ENCODE assay signal across 8 cellular contexts in the genomic region with DNA sequence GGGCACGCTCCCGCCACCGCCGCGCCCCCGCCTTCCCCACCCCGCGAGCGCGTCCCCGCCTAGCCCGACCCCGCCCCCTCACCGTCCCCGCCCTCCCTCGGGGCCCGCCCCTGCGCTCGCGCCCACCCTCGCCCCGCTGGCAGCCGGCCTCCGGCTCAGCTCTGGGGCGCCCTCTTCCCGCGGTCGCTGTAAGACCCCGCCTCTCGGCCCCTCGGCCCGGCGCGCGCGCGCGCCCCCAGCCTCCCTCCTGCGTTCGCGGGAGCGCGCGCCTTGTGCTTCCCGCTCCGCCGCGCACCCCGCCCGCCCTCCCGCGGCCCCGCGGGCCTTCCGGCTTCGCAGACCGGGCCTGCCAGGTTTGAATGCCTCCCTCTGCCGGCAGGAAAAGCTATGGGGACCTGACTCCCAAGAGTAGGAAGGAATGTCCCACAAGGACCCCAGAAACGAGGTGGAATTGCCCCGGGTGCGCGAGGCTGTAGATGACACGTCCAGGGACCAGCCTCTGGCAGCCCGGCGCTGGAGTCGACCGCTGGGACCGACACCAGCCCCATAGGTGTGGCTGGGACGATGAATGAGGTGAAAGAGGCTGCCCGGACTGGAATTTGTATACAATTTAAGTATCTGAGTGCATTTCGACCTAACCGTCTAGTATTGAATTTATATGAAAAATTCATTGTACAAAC. TPM values are rescaled to one million over a fixed set of nuclear protein-coding genes. Genes with fewer than 3 reads are reported as not detected.
A peak's percentile ranks its signal among the peaks of the same experiment; 100 is the strongest.
DNase-seq lines count a peak whose midpoint lies in the region; ATAC-seq, FAIRE-seq and TF ChIP-seq lines count a peak whose summit lies in the region.

No MANE protein-coding gene starts in this region.

- in situ Hi-C loops in HepG2 (cut with HindIII; ENCODE audit: extremely low pct_ligation_motif_present, low pct_unique_long_range_greater_than_20kb): no loop called here

- peaks cover 5% of the 10 kb centered on the region for H4K20me1 ChIP-seq in HepG2 (ENCODE audit: insufficient read depth, low read length)

- CTCF ChIA-PET in activated CD4-positive, alpha-beta T cell treated with anti-CD3 and anti-CD28 coated beads, Interleukin-2, amount 10 ng/mL, durations not matched to agents 7 days and 5 days (lab: Charles Lee): interaction anchor here (0.6 to 1.5 kb wide), 6 partner anchors 11 to 234 kb away, joined by 3 to 7 read pairs (median 3); no protein-coding TSS in a partner anchor
- CTCF ChIA-PET in HepG2 (lab: Yijun Ruan, JAX; ENCODE audit: low intra/inter-chr PET ratio, low total read pairs): interaction anchor here (1.2 to 1.5 kb wide), 3 partner anchors 28 to 236 kb away, joined by 4 to 6 read pairs (median 4); no protein-coding TSS in a partner anchor

- peak; percentile 90 for DNase-seq in CD14-positive monocyte (ENCODE audit: low spot score)
- DNase-seq in NCI-H526 treated with DMSO at 0.1 percent for 48 hours (lab: John Stamatoyannopoulos, UW): peak; percentile 86
- peak; percentile 92 for DNase-seq in activated CD4-positive, alpha-beta T cell treated with anti-CD3 and anti-CD28 coated beads, Interleukin-2, amount 10 ng/mL, durations not matched to agents 7 days and 5 days
- peak; percentile 44 for DNase-seq in cortex of kidney (lab: John Stamatoyannopoulos, UW)
- DNase-seq in HepG2 (ENCODE audit: low spot score): peak; percentile 90
- DNase-seq in stimulated activated CD4-positive, alpha-beta T cell treated with anti-CD3 and anti-CD28 coated beads, Interleukin-2, amount 100 ng/mL, for 48 hours: peak; percentile 90 to 92

- ATAC-seq in GM19351 (IDR thresholded peaks at IDR 0.05; ENCODE audit: unreplicated experiment) (peak; percentile 65), HG03469 (IDR thresholded peaks at IDR 0.05; ENCODE audit: unreplicated experiment) (peak; percentile 58), HepG2 (peak; percentile 56)

- peaks cover 40% of the 10 kb centered on the region for H3K79me2 ChIP-seq in HepG2 (ENCODE audit: insufficient read depth, low read length)

- TF ChIP-seq RAD21 in HepG2 (CRISPR knock-in tag; IDR thresholded peaks at IDR 0.05): peak; percentile 57

- peak overlapping the region; percentile 87 to 97 (median 95) for H3K27ac Mint-ChIP-seq in CD14-positive monocyte
- H3K27ac Mint-ChIP-seq in activated CD4-positive, alpha-beta T cell treated with anti-CD3 and anti-CD28 coated beads, Interleukin-2, amount 10 ng/mL, durations not matched to agents 7 days and 5 days: peak overlapping the region; percentile 90

- TF ChIP-seq CTCF in CD14-positive monocyte (IDR thresholded peaks at IDR 0.05) (peak; percentile 53), HepG2 (CRISPR knock-in tag; IDR thresholded peaks at IDR 0.05) (peak; percentile 72)

- BruUV-seq in HepG2 (replicated peaks; lab: Mats Ljungman, UMichigan): no TSS peak

- no peaks in the 10 kb centered on the region for H3K36me3 ChIP-seq in HepG2 (replicated peaks in 1 of 2; ENCODE audit: control insufficient read depth in 1 of 2, insufficient read depth in 2 of 2, low read length in 2 of 2)

- no peaks in the 10 kb centered on the region for H3K36me3 Mint-ChIP-seq in CD14-positive monocyte
- H3K36me3 Mint-ChIP-seq in activated CD4-positive, alpha-beta T cell treated with anti-CD3 and anti-CD28 coated beads, Interleukin-2, amount 10 ng/mL, durations not matched to agents 7 days and 5 days (ENCODE audit: low read depth): peaks cover 5% of the 10 kb centered on the region

- H3K4me3 ChIP-seq in HepG2 (replicated peaks in 1 of 3; ENCODE audit: insufficient read depth in 1 of 3, low read depth in 2 of 3, low read length in 3 of 3): peak overlapping the region; percentile 89 to 95 (median 95)

- peak overlapping the region; percentile 94 for H3K4me2 ChIP-seq in HepG2 (ENCODE audit: low read depth, low read length)

- no peaks in the 10 kb centered on the region for H3K9me3 ChIP-seq in HepG2 (ENCODE audit: low read length)

- TF ChIP-seq EP300 in HepG2 (IDR thresholded peaks at IDR 0.05; ENCODE audit: low read depth in 2 of 2, low read length in 2 of 2): no peak
- 0 out of 2 replicates have a peak, but pooled peaks have one; percentile 17 for TF ChIP-seq EP300 in HepG2 (CRISPR knock-in tag; IDR thresholded peaks at IDR 0.05; ENCODE audit: borderline replicate concordance)

- no peak for FAIRE-seq in HepG2 (lab: Jason Lieb, UNC)

- 0% methylated on average over 23 of the region's 72 CpGs for WGBS in HepG2 (ENCODE audit: low lambda C conversion rate)

- peak; percentile 22 to 50; a peak in 2 of 4 replicates for TF ChIP-seq POLR2A in HepG2 (IDR thresholded peaks at IDR 0.05; ENCODE audit: insufficient read depth in 1 of 2, low read depth in 2 of 2, low read length in 2 of 2)

- H3K27ac ChIP-seq in HepG2 (ENCODE audit: extremely low read length, insufficient read depth, low read length): peak overlapping the region; percentile 97

- no peaks in the 10 kb centered on the region for H3K9me3 Mint-ChIP-seq in CD14-positive monocyte
- no peaks in the 10 kb centered on the region for H3K9me3 Mint-ChIP-seq in activated CD4-positive, alpha-beta T cell treated with anti-CD3 and anti-CD28 coated beads, Interleukin-2, amount 10 ng/mL, durations not matched to agents 7 days and 5 days

- H2AFZ ChIP-seq in HepG2 (ENCODE audit: low read length): peak overlapping the region; percentile 95

- peaks cover 0 to 4% (median 0%) of the 10 kb centered on the region in 3 donors for H3K27me3 Mint-ChIP-seq in CD14-positive monocyte (ENCODE audit: low read depth in 3 of 3)
- no peaks in the 10 kb centered on the region for H3K27me3 Mint-ChIP-seq in activated CD4-positive, alpha-beta T cell treated with anti-CD3 and anti-CD28 coated beads, Interleukin-2, amount 10 ng/mL, durations not matched to agents 7 days and 5 days

- peaks cover 29% of the 10 kb centered on the region for H3K4me1 Mint-ChIP-seq in CD14-positive monocyte
- peaks cover 33% of the 10 kb centered on the region for H3K4me1 Mint-ChIP-seq in activated CD4-positive, alpha-beta T cell treated with anti-CD3 and anti-CD28 coated beads, Interleukin-2, amount 10 ng/mL, durations not matched to agents 7 days and 5 days

- no peaks in the 10 kb centered on the region for H3K27me3 ChIP-seq in HepG2 (ENCODE audit: control insufficient read depth in 1 of 2, insufficient read depth in 2 of 2, low read length in 2 of 2)

- H3K9ac ChIP-seq in HepG2 (ENCODE audit: insufficient read depth, low read depth, low read length): peak overlapping the region; percentile 94

- peaks cover 63% of the 10 kb centered on the region for H3K4me1 ChIP-seq in HepG2 (ENCODE audit: insufficient read depth, low read length)

- H3K4me3 Mint-ChIP-seq in CD14-positive monocyte: peak overlapping the region; percentile 93 to 97
- peak overlapping the region; percentile 95 for H3K4me3 Mint-ChIP-seq in activated CD4-positive, alpha-beta T cell treated with anti-CD3 and anti-CD28 coated beads, Interleukin-2, amount 10 ng/mL, durations not matched to agents 7 days and 5 days

- intact Hi-C loops in CD14-positive monocyte (cut with micrococcal nuclease): loop anchor here in 1 of 2 donors (5.0 kb wide), 3 partner anchors 44 to 436 kb away; a partner anchor contains a TSS
- intact Hi-C loops in HepG2 (cut with micrococcal nuclease; ENCODE audit: unreplicated experiment): loop anchor here (1.0 to 10.0 kb wide), 5 partner anchors 27 to 439 kb away; a partner anchor contains a TSS

- POLR2A ChIA-PET in activated CD4-positive, alpha-beta T cell treated with anti-CD3 and anti-CD28 coated beads, Interleukin-2, amount 10 ng/mL, durations not matched to agents 7 days and 5 days (lab: Charles Lee): interaction anchor here (1.1 kb wide), 1 partner anchor 46 kb away, joined by 3 read pairs; no protein-coding TSS in a partner anchor
- POLR2A ChIA-PET in HepG2 (lab: Yijun Ruan, JAX): interaction anchor here (0.7 to 1.9 kb wide), 15 partner anchors 8 to 221 kb away, joined by 3 to 16 read pairs (median 3); a partner anchor contains a TSS

RNA-seq across cellular contexts. Expression of a gene that starts 0.4 kb away (rescaled TPM):
- 10 to 100 TPM; 51.4 to 68.3 TPM for polyA plus RNA-seq in CD14-positive monocyte
- total RNA-seq in activated CD4-positive, alpha-beta T cell treated with anti-CD3 and anti-CD28 coated beads, Interleukin-2, amount 10 ng/mL, durations not matched to agents 7 days and 5 days: 100 to 1,000 TPM; 147 to 231 TPM
- total RNA-seq in HepG2 (2016; rRNA removed; fragmentation: Illumina TruSeq; extraction: Trizol): 52.8 and 79.5 TPM in 2 replicates
- 116 and 122 TPM in 2 replicates for total RNA-seq in HepG2 (2016; cell fraction: cytosol; rRNA removed; fragmentation: Illumina TruSeq; extraction: Trizol; ENCODE audit: low read depth)
- 55.6 and 78.0 TPM in 2 replicates for total RNA-seq in HepG2 (2016; cell fraction: insoluble cytoplasmic fraction; rRNA removed; fragmentation: Illumina TruSeq; extraction: Trizol)
- 44.6 and 47.8 TPM in 2 replicates for total RNA-seq in HepG2 (2016; cell fraction: membrane; rRNA removed; fragmentation: Illumina TruSeq; extraction: Trizol)
- 33.0 and 35.9 TPM in 2 replicates for total RNA-seq in HepG2 (2016; cell fraction: nucleus; rRNA removed; fragmentation: Illumina TruSeq; extraction: Trizol)
- polyA plus RNA-seq in HepG2 (2011; rRNA removed): 35.6 and 61.1 TPM in 2 replicates
- polyA plus RNA-seq in HepG2 (2011; cell fraction: cytosol; rRNA removed): 23.4 and 43.1 TPM in 2 replicates
- 33.0 and 38.2 TPM in 2 replicates for polyA plus RNA-seq in HepG2 (2011; cell fraction: nucleus; rRNA removed)
- 20.2 and 22.4 TPM in 2 replicates for polyA plus RNA-seq in HepG2 (2012)
- 2.3 and 2.6 TPM in 2 replicates for polyA plus RNA-seq in HepG2 (2016; cell fraction: cytosol; fragmentation: Illumina TruSeq; extraction: Trizol; ENCODE audit: low read depth)
- 67.1 and 71.0 TPM in 2 replicates for polyA plus RNA-seq in HepG2 (2016; cell fraction: insoluble cytoplasmic fraction; fragmentation: Illumina TruSeq; extraction: Trizol; ENCODE audit: low read depth)
- polyA plus RNA-seq in HepG2 (2016; cell fraction: membrane; fragmentation: Illumina TruSeq; extraction: Trizol; ENCODE audit: low read depth): 10.9 and 11.4 TPM in 2 replicates
- polyA plus RNA-seq in HepG2 (2016; cell fraction: nucleus; fragmentation: Illumina TruSeq; extraction: Trizol; ENCODE audit: insufficient read depth, low read depth): 30.4 TPM in 2 replicates
- polyA minus RNA-seq in HepG2 (2011; rRNA and poly(A)+ RNA removed; ENCODE audit: low replicate concordance): 104 and 144 TPM in 2 replicates
- 55.4 and 66.1 TPM in 2 replicates for polyA minus RNA-seq in HepG2 (2011; cell fraction: cytosol; rRNA and poly(A)+ RNA removed)
- polyA minus RNA-seq in HepG2 (2011; cell fraction: nucleus; rRNA and poly(A)+ RNA removed): 44.7 and 50.8 TPM in 2 replicates

RNA-seq across cellular contexts. Expression of a gene that starts 46.1 kb away (rescaled TPM):
- polyA plus RNA-seq in CD14-positive monocyte (10 to 100 TPM; 26.9 to 34.8 TPM), HepG2 (2011; rRNA removed) (57.7 and 80.2 TPM in 2 replicates)
- total RNA-seq in activated CD4-positive, alpha-beta T cell treated with anti-CD3 and anti-CD28 coated beads, Interleukin-2, amount 10 ng/mL, durations not matched to agents 7 days and 5 days: 10 to 100 TPM; 18.4 to 24.1 TPM
- total RNA-seq in HepG2 (2016; rRNA removed; fragmentation: Illumina TruSeq; extraction: Trizol): 55.3 and 76.3 TPM in 2 replicates
- total RNA-seq in HepG2 (2016; cell fraction: cytosol; rRNA removed; fragmentation: Illumina TruSeq; extraction: Trizol; ENCODE audit: low read depth): 26.8 and 28.8 TPM in 2 replicates
- total RNA-seq in HepG2 (2016; cell fraction: insoluble cytoplasmic fraction; rRNA removed; fragmentation: Illumina TruSeq; extraction: Trizol): 57.7 and 86.7 TPM in 2 replicates
- total RNA-seq in HepG2 (2016; cell fraction: membrane; rRNA removed; fragmentation: Illumina TruSeq; extraction: Trizol): 36.5 and 40.1 TPM in 2 replicates
- 32.2 and 40.4 TPM in 2 replicates for total RNA-seq in HepG2 (2016; cell fraction: nucleus; rRNA removed; fragmentation: Illumina TruSeq; extraction: Trizol)
- 36.9 and 43.5 TPM in 2 replicates for polyA plus RNA-seq in HepG2 (2011; cell fraction: cytosol; rRNA removed)
- 22.2 and 23.4 TPM in 2 replicates for polyA plus RNA-seq in HepG2 (2011; cell fraction: nucleus; rRNA removed)
- 47.7 and 65.1 TPM in 2 replicates for polyA plus RNA-seq in HepG2 (2012)
- 18.6 and 21.0 TPM in 2 replicates for polyA plus RNA-seq in HepG2 (2016; cell fraction: cytosol; fragmentation: Illumina TruSeq; extraction: Trizol; ENCODE audit: low read depth)
- polyA plus RNA-seq in HepG2 (2016; cell fraction: insoluble cytoplasmic fraction; fragmentation: Illumina TruSeq; extraction: Trizol; ENCODE audit: low read depth): 69.6 and 82.4 TPM in 2 replicates
- polyA plus RNA-seq in HepG2 (2016; cell fraction: membrane; fragmentation: Illumina TruSeq; extraction: Trizol; ENCODE audit: low read depth): 26.5 and 28.6 TPM in 2 replicates
- polyA plus RNA-seq in HepG2 (2016; cell fraction: nucleus; fragmentation: Illumina TruSeq; extraction: Trizol; ENCODE audit: insufficient read depth, low read depth): 38.5 and 39.3 TPM in 2 replicates
- 28.6 and 43.8 TPM in 2 replicates for polyA minus RNA-seq in HepG2 (2011; rRNA and poly(A)+ RNA removed; ENCODE audit: low replicate concordance)
- polyA minus RNA-seq in HepG2 (2011; cell fraction: cytosol; rRNA and poly(A)+ RNA removed): 58.9 and 62.7 TPM in 2 replicates
- polyA minus RNA-seq in HepG2 (2011; cell fraction: nucleus; rRNA and poly(A)+ RNA removed): 66.0 and 70.4 TPM in 2 replicates

Comparison
In these comparisons a context has a peak if more than half of its experiments do, and no peak if none do; other contexts are left out.
1. Peak in every context shown above with its lines: DNase-seq, ATAC-seq, H3K4me3 ChIP-seq and H3K27ac ChIP-seq.